Comparison of ENCODE assay signal across 10 cellular contexts in genomic region chr15:35697549-35698299, GRCh38.
DNase-seq lines count a peak whose midpoint lies in the region; ATAC-seq, FAIRE-seq and TF ChIP-seq lines count a peak whose summit lies in the region.
"Had no signal": no experiment of that assay in that cellular context is flagged by ENCODE, and none has a peak within 500 bp of the region (broad histone marks: within the 10 kb centered on the region; RNA-seq: fewer than 3 reads in every experiment).

No MANE protein-coding gene starts in this region.

- H2AFZ ChIP-seq in astrocyte (ENCODE audit: low read depth, low read length) = peak overlapping the region; percentile 33

- no peaks in the 10 kb centered on the region for H3K27me3 Mint-ChIP-seq in astrocyte (ENCODE audit: low read depth, unreplicated experiment)

- H3K36me3 ChIP-seq in astrocyte (ENCODE audit: insufficient read depth, low read length) = no peaks in the 10 kb centered on the region
- no peaks in the 10 kb centered on the region for H3K36me3 ChIP-seq in transverse colon

- H3K27me3 ChIP-seq in astrocyte (ENCODE audit: insufficient read depth, low read length) (no peaks in the 10 kb centered on the region), transverse colon (no peaks in the 10 kb centered on the region)

- no peak overlapping the region for H3K4me3 Mint-ChIP-seq in astrocyte (ENCODE audit: unreplicated experiment)

- no peaks in the 10 kb centered on the region for H3K9me3 ChIP-seq in astrocyte (ENCODE audit: insufficient read depth, low read depth, low read length)
- H3K9me3 ChIP-seq in transverse colon = no peaks in the 10 kb centered on the region

- in situ Hi-C loops in transverse colon (cut with MboI; ENCODE audit: low pct_ligation_motif_present in 1 of 4, low pct_unique_long_range_greater_than_20kb in 1 of 4, low sequenced_read_pairs in 3 of 4) = no loop called here

- no peak for TF ChIP-seq POLR2A in transverse colon (IDR thresholded peaks at IDR 0.05)

- no peaks in the 10 kb centered on the region for H3K36me3 Mint-ChIP-seq in astrocyte (ENCODE audit: low read depth, unreplicated experiment)

- DNase-seq in DMS53 (lab: John Stamatoyannopoulos, UW) (peak; percentile 19), DMS53 treated with DMSO at 0.1 percent for 48 hours (lab: John Stamatoyannopoulos, UW; ENCODE audit: unreplicated experiment) (no peak), astrocyte (ENCODE audit: low read depth) (peak; percentile 85), iris pigment epithelial cell (ENCODE audit: low read depth) (peak; percentile 89), transverse colon (peak; percentile 16), NCI-H774 (lab: John Stamatoyannopoulos, UW) (no peak)
- no peak for DNase-seq in activated T-cell treated with anti-CD3 and anti-CD28 coated beads, Interleukin-2, amount 50 U/mL, for 48 hours
- DNase-seq: stimulated activated CD8-positive, alpha-beta memory T cell treated with anti-CD3 and anti-CD28 coated beads, Interleukin-4, amount 100 ng/mL, for 48 hours had no signal

- peak overlapping the region; percentile 69 for H3K9ac ChIP-seq in astrocyte (ENCODE audit: low read length)
- H3K9ac ChIP-seq: KMS-11 had no signal

- no peaks in the 10 kb centered on the region for H3K9me3 Mint-ChIP-seq in astrocyte (ENCODE audit: unreplicated experiment)

- intact Hi-C loops in transverse colon (cut with DNase I; ENCODE audit: low total_unique reads) = no loop called here

- TF ChIP-seq CTCF in astrocyte (IDR thresholded peaks at IDR 0.05; ENCODE audit: insufficient read depth, low read depth, low read length) (no peak), transverse colon (IDR thresholded peaks at IDR 0.05) (peak in 1 of 5 experiments; percentile 8)

- H3K4me2 ChIP-seq in astrocyte (ENCODE audit: low read length) = peak overlapping the region; percentile 57
- H3K4me2 ChIP-seq: KMS-11 had no signal

- H3K4me1 ChIP-seq in astrocyte (ENCODE audit: insufficient read depth, low read length) (peaks cover 38% of the 10 kb centered on the region), transverse colon (peaks cover 5 to 40% (median 16%) of the 10 kb centered on the region in 4 donors)

- no peaks in the 10 kb centered on the region for H4K20me1 ChIP-seq in astrocyte (ENCODE audit: insufficient read depth, low read length)

- H3K4me3 ChIP-seq in astrocyte (ENCODE audit: insufficient read depth, low read depth, low read length) (no peak overlapping the region), transverse colon (no peak overlapping the region)

- no peak for FAIRE-seq in astrocyte (lab: Jason Lieb, UNC)

- H3K4me1 Mint-ChIP-seq in astrocyte (ENCODE audit: low read depth, unreplicated experiment) = peaks cover 47% of the 10 kb centered on the region

- TF ChIP-seq EP300 in transverse colon (IDR thresholded peaks at IDR 0.05; ENCODE audit: low read depth) = no peak

- no peak for ATAC-seq in HG02973 (IDR thresholded peaks at IDR 0.05; ENCODE audit: unreplicated experiment)

- H3K27ac Mint-ChIP-seq in astrocyte (ENCODE audit: unreplicated experiment) = peak overlapping the region; percentile 91

- H3K79me2 ChIP-seq in astrocyte (ENCODE audit: insufficient read depth, low read length) = no peaks in the 10 kb centered on the region

- 28% methylated on average over 4 to 8 of the region's 8 CpGs for WGBS in transverse colon (ENCODE audit: low coverage in 1 of 2), 2 donors

- H3K27ac ChIP-seq in astrocyte (ENCODE audit: low read depth, low read length) = peak overlapping the region; percentile 84
- peak overlapping the region in 1 of 4 donors; percentile 28 for H3K27ac ChIP-seq in transverse colon
- H3K27ac ChIP-seq: KMS-11 had no signal

Comparison
In these comparisons a context has a peak if more than half of its experiments do, and no peak if none do; other contexts are left out.
1. DNase-seq: peak in DMS53 (single experiment), astrocyte (single experiment), iris pigment epithelial cell (single experiment) and transverse colon (single experiment); none in DMS53 treated with DMSO at 0.1 percent for 48 hours (single experiment), activated T-cell treated with anti-CD3 and anti-CD28 coated beads, Interleukin-2, amount 50 U/mL, for 48 hours (0 of 2) and NCI-H774 (single experiment).